9 cellular contexts compared by ENCODE assay signal in genomic region chr5:151773979-151774378, GRCh38. TPM values are rescaled to one million over a fixed set of nuclear protein-coding genes. Genes with fewer than 3 reads are reported as not detected.
DNase-seq lines count a peak whose midpoint lies in the region; ATAC-seq, FAIRE-seq and TF ChIP-seq lines count a peak whose summit lies in the region.
"Had no signal": no experiment of that assay in that cellular context is flagged by ENCODE, and none has a peak within 500 bp of the region (broad histone marks: within the 10 kb centered on the region; RNA-seq: fewer than 3 reads in every experiment).

No MANE protein-coding gene starts in this region.

- H3K27ac ChIP-seq in AG04450 (ENCODE audit: low read depth, low read length) (no peak overlapping the region), IMR-90 (ENCODE audit: insufficient read depth, low read length) (no peak overlapping the region), mucosa of rectum (ENCODE audit: low read depth in 2 of 2, low read length in 2 of 2) (no peak overlapping the region)

- no peak overlapping the region for H4K91ac ChIP-seq in IMR-90 (ENCODE audit: insufficient read depth, low read depth, low read length)

- H3K9ac ChIP-seq in IMR-90 (ENCODE audit: low read depth, low read length): peak overlapping the region; percentile 54; the same call in 1 of the 2 replicates
- peak overlapping the region; percentile 58 to 84 for H3K9ac ChIP-seq in mucosa of rectum (ENCODE audit: low read depth in 1 of 2, low read length in 2 of 2)

- no peak overlapping the region for H2AFZ ChIP-seq in IMR-90 (replicated peaks; ENCODE audit: low read length, poor library complexity)

- TF ChIP-seq RAD21 in IMR-90 (IDR thresholded peaks at IDR 0.05; ENCODE audit: low read length): no peak

- peak overlapping the region; percentile 57; the same call in 1 of the 2 replicates for H3K14ac ChIP-seq in IMR-90 (replicated peaks; ENCODE audit: low read depth, low read length)

- no peaks in the 10 kb centered on the region for H3K9me3 ChIP-seq in AG04450 (ENCODE audit: control insufficient read depth, insufficient read depth, low read length)
- no peaks in the 10 kb centered on the region for H3K9me3 ChIP-seq in IMR-90 (ENCODE audit: control insufficient read depth, insufficient read depth, low read length)
- no peaks in the 10 kb centered on the region for H3K9me3 ChIP-seq in mucosa of rectum (ENCODE audit: control insufficient read depth in 2 of 2, low read length in 2 of 2)

- H3K27me3 ChIP-seq in AG04450 (ENCODE audit: control insufficient read depth, insufficient read depth, low read length) (no peaks in the 10 kb centered on the region), IMR-90 (ENCODE audit: control insufficient read depth, insufficient read depth, low read length) (no peaks in the 10 kb centered on the region), bronchial epithelial cell (ENCODE audit: control insufficient read depth, insufficient read depth, low read length) (no peaks in the 10 kb centered on the region), mucosa of rectum (ENCODE audit: control insufficient read depth in 2 of 2, insufficient read depth in 2 of 2, low read length in 2 of 2) (no peaks in the 10 kb centered on the region)

- in situ Hi-C loops in IMR-90 (cut with MboI; ENCODE audit: low sequenced_read_pairs): no loop called here

- peak overlapping the region; percentile 84; the same call in 1 of the 2 replicates for H3K23ac ChIP-seq in IMR-90 (ENCODE audit: low read depth, low read length)

- H3K9me1 ChIP-seq in IMR-90 (ENCODE audit: insufficient read depth, low read length): no peaks in the 10 kb centered on the region; the same call in 1 of the 2 replicates

- no peak for FAIRE-seq in bronchial epithelial cell (lab: Jason Lieb, UNC)

- no peak overlapping the region for H3K18ac ChIP-seq in IMR-90 (ENCODE audit: low read depth, low read length)

- H3K4me2 ChIP-seq in IMR-90 (ENCODE audit: low read depth, low read length): peak overlapping the region; percentile 95

- H3K36me3 ChIP-seq in IMR-90 (ENCODE audit: control insufficient read depth, insufficient read depth, low read length) (no peaks in the 10 kb centered on the region; the same call in 1 of the 2 replicates), bronchial epithelial cell (ENCODE audit: control insufficient read depth, insufficient read depth, low read length) (peaks cover 4% of the 10 kb centered on the region), mucosa of rectum (ENCODE audit: control insufficient read depth in 2 of 2, insufficient read depth in 2 of 2, low read length in 2 of 2) (peaks cover 0 to 6% of the 10 kb centered on the region in 2 donors)

- H4K20me1 ChIP-seq in IMR-90 (ENCODE audit: insufficient read depth, low read length): peaks cover 67% of the 10 kb centered on the region

- H3K4ac ChIP-seq in IMR-90 (ENCODE audit: low read depth, low read length): no peak overlapping the region

- no peak for TF ChIP-seq POLR2A in IMR-90 (IDR thresholded peaks at IDR 0.05; ENCODE audit: low read depth, low read length)

- TF ChIP-seq CTCF in AG04450 (IDR thresholded peaks at IDR 0.05; ENCODE audit: low read depth, low read length): no peak
- TF ChIP-seq CTCF in IMR-90 (conservative IDR thresholded peaks at IDR 0.05; ENCODE audit: low read depth, low read length): no peak
- no peak for TF ChIP-seq CTCF in bronchial epithelial cell (IDR thresholded peaks at IDR 0.05; ENCODE audit: insufficient read depth, low read length, severe bottlenecking)

- no peak overlapping the region for H2BK5ac ChIP-seq in IMR-90 (ENCODE audit: low read depth, low read length, poor library complexity, severe bottlenecking)

- H2AK5ac ChIP-seq in IMR-90 (ENCODE audit: low read depth, low read length): no peak overlapping the region

- dilution Hi-C loops in IMR-90 (cut with HindIII; ENCODE audit: low sequenced_read_pairs, unreplicated experiment): no loop called here

- peaks cover 0 to 7% of the 10 kb centered on the region in 2 experiments; a peak in 1 of 4 replicates for H3K79me1 ChIP-seq in IMR-90 (ENCODE audit: low read depth in 1 of 2, low read length in 2 of 2)

- H3K4me3 ChIP-seq in AG04450 (ENCODE audit: low read depth, low read length) (peak overlapping the region; percentile 91), IMR-90 (ENCODE audit: insufficient read depth, low read depth, low read length) (peak overlapping the region; percentile 35), bronchial epithelial cell (ENCODE audit: low read depth, low read length) (peak overlapping the region; percentile 92), mucosa of rectum (ENCODE audit: low read length in 2 of 2) (peak overlapping the region; percentile 31 to 97)

- ATAC-seq in IMR-90 (ENCODE audit: low read depth) (no peak), GM19452 (IDR thresholded peaks at IDR 0.05; ENCODE audit: unreplicated experiment) (no peak)

- DNase-seq in AG04450 (ENCODE audit: low read depth, low spot score): no peak
- no peak for DNase-seq in IMR-90
- peak; percentile 16 for DNase-seq in bronchial epithelial cell (ENCODE audit: low read depth)
- no peak for DNase-seq in activated CD4-positive, CD25-positive, alpha-beta regulatory T cell treated with anti-CD3 and anti-CD28 coated beads, Interleukin-2, amount 50 U/mL, for 72 hours
- DNase-seq in NCI-H82 treated with DMSO at 0.1 percent for 48 hours (lab: John Stamatoyannopoulos, UW; ENCODE audit: unreplicated experiment): no peak
- DNase-seq in mesenteric fat pad (ENCODE audit: low spot score): no peak
- DNase-seq: NCI-H82 had no signal

- no peak overlapping the region for H2BK20ac ChIP-seq in IMR-90 (ENCODE audit: low read depth, low read length)

- POLR2A ChIA-PET in AG04450 (lab: Yijun Ruan, JAX) (interaction anchor here (0.7 to 1.0 kb wide), 3 partner anchors 34 to 552 kb away, joined by 3 to 4 read pairs (median 3); partner anchors contain the start of gene SPARC), IMR-90 (lab: Charles Lee; ENCODE audit: unreplicated experiment) (interaction anchor here (0.6 kb wide), 1 partner anchor 278 kb away, joined by 3 read pairs; no protein-coding TSS in a partner anchor)

- no peak overlapping the region for H4K8ac ChIP-seq in IMR-90 (ENCODE audit: low read depth in 2 of 2, low read length in 2 of 2)

- H3K4me1 ChIP-seq in IMR-90 (ENCODE audit: control insufficient read depth, insufficient read depth, low read length) (peaks cover 6% of the 10 kb centered on the region; the same call in 1 of the 2 replicates), mucosa of rectum (ENCODE audit: control insufficient read depth in 2 of 2, insufficient read depth in 2 of 2, low read length in 2 of 2) (peaks cover 35 to 40% of the 10 kb centered on the region in 2 donors)

- no peak overlapping the region for H2AK9ac ChIP-seq in IMR-90 (replicated peaks; ENCODE audit: low read depth, low read length, poor library complexity)

- no peak overlapping the region for H4K5ac ChIP-seq in IMR-90 (ENCODE audit: low read depth, low read length)

- no peak overlapping the region for H2BK15ac ChIP-seq in IMR-90 (ENCODE audit: low read depth, low read length)

- no peak overlapping the region for H2BK120ac ChIP-seq in IMR-90 (ENCODE audit: low read depth, low read length)

- WGBS in IMR-90 (ENCODE audit: extremely low coverage in 2 of 2, insufficient read length in 1 of 2), 2 experiments: no CpG with 5 or more reads among the region's 4 CpGs

- CTCF ChIA-PET in AG04450 (lab: Charles Lee): interaction anchor here (0.5 to 2.1 kb wide), 6 partner anchors 9 to 658 kb away, joined by 3 to 9 read pairs (median 4); no protein-coding TSS in a partner anchor
- CTCF ChIA-PET in IMR-90 (lab: Yijun Ruan, JAX): interaction anchor here (0.7 kb wide), 1 partner anchor 1880 kb away, joined by 3 read pairs; no protein-coding TSS in a partner anchor

- no TSS peak for BruUV-seq in IMR-90 (replicated peaks; lab: Mats Ljungman, UMichigan)

- intact Hi-C loops in IMR-90 (cut with micrococcal nuclease): loop anchor here (2.0 to 5.0 kb wide), 3 partner anchors 23 to 521 kb away; partner anchors contain the start of gene GM2A

- no peak overlapping the region for H3K56ac ChIP-seq in IMR-90 (ENCODE audit: extremely low read depth, insufficient read depth, low read length)

TF ChIP-seq in IMR-90, 13 proteins besides CTCF, POLR2A, EP300 and RAD21:
- TF ChIP-seq RFX5 (IDR thresholded peaks at IDR 0.05; ENCODE audit: low read depth, low read length) (no peak), NFE2L2 (IDR thresholded peaks at IDR 0.05; ENCODE audit: low read depth, low read length) (no peak), RCOR1 (IDR thresholded peaks at IDR 0.05; ENCODE audit: insufficient replicate concordance, low read length) (no peak), BHLHE40 (IDR thresholded peaks at IDR 0.05; ENCODE audit: low read depth, low read length) (no peak), USF2 (IDR thresholded peaks at IDR 0.05; ENCODE audit: low read depth, low read length) (no peak), FOS (IDR thresholded peaks at IDR 0.05; ENCODE audit: low read depth, low read length) (no peak), CHD1 (IDR thresholded peaks at IDR 0.05; ENCODE audit: low read depth, low read length) (no peak)

RNA-seq across cellular contexts. Expression of gene G3BP1, which starts 2.2 kb away (rescaled TPM):
- polyA plus RNA-seq in AG04450 (2011; rRNA removed) (87.7 and 101 TPM in 2 replicates), IMR-90 (2012; rRNA removed) (32.8 and 40.2 TPM in 2 replicates)
- polyA minus RNA-seq in AG04450 (2011; rRNA and poly(A)+ RNA removed): 177 and 215 TPM in 2 replicates
- total RNA-seq in IMR-90 (2012; rRNA removed) (272 and 482 TPM in 2 replicates), bronchial epithelial cell (178 and 242 TPM in 2 replicates), mesenteric fat pad (186 TPM)
- 11.6 and 22.4 TPM in 2 replicates for polyA plus RNA-seq in IMR-90 (2012; cell fraction: cytosol; rRNA removed)
- polyA plus RNA-seq in IMR-90 (2012; cell fraction: nucleus; rRNA removed; ENCODE audit: low replicate concordance): 6.2 and 28.5 TPM in 2 replicates

RNA-seq across cellular contexts. Expression of gene ATOX1, which starts 15.5 kb away (rescaled TPM):
- polyA plus RNA-seq in AG04450 (2011; rRNA removed) (138 and 164 TPM in 2 replicates), IMR-90 (2012; rRNA removed) (360 and 398 TPM in 2 replicates)
- 111 and 133 TPM in 2 replicates for polyA minus RNA-seq in AG04450 (2011; rRNA and poly(A)+ RNA removed)
- total RNA-seq in IMR-90 (2012; rRNA removed) (56.3 and 76.7 TPM in 2 replicates), bronchial epithelial cell (26.9 and 61.4 TPM in 2 replicates), mesenteric fat pad (99.2 TPM)
- 336 and 385 TPM in 2 replicates for polyA plus RNA-seq in IMR-90 (2012; cell fraction: cytosol; rRNA removed)
- 87.4 and 97.2 TPM in 2 replicates for polyA plus RNA-seq in IMR-90 (2012; cell fraction: nucleus; rRNA removed; ENCODE audit: low replicate concordance)

Comparison
In these comparisons a context has a peak if more than half of its experiments do, and no peak if none do; other contexts are left out.
1. H3K4me3 ChIP-seq: peak in every context shown above with its lines; median percentile 92 in bronchial epithelial cell; 91 in AG04450; 64 in mucosa of rectum; 35 in IMR-90.